In genomic region chr3:186772281-186772885, GRCh38 we compare ENCODE assay signal across 9 cellular contexts. TPM values are rescaled to one million over a fixed set of nuclear protein-coding genes. Genes with fewer than 3 reads are reported as not detected.
A peak's percentile ranks its signal among the peaks of the same experiment; 100 is the strongest.
DNase-seq lines count a peak whose midpoint lies in the region; ATAC-seq and TF ChIP-seq lines count a peak whose summit lies in the region.
"Had no signal": no experiment of that assay in that cellular context is flagged by ENCODE, and none has a peak within 500 bp of the region (broad histone marks: within the 10 kb centered on the region; RNA-seq: fewer than 3 reads in every experiment).

No MANE protein-coding gene starts in this region.

- peak overlapping the region; percentile 95 for H2AFZ ChIP-seq in ACC112 (ENCODE audit: low read length, unreplicated experiment)

- WGBS in right lobe of liver (ENCODE audit: insufficient coverage, low coverage, low lambda C conversion rate, missing lambda C conversion rate) = 15% methylated on average over 31 of the region's 35 CpGs
- 15 to 25% methylated on average over 35 of the region's 35 CpGs for WGBS in thyroid gland, 2 donors

- H3K4me3 ChIP-seq in ACC112 (ENCODE audit: low read depth, low read length) (peak overlapping the region; percentile 79), adipocyte (ENCODE audit: low read length) (peak overlapping the region; percentile 80), right lobe of liver (peak overlapping the region; percentile 27 to 56 (median 30)), thyroid gland (replicated peaks in 1 of 3) (peak overlapping the region in 2 of 3 donors; percentile 23 to 31)

- no peaks in the 10 kb centered on the region for H3K36me3 ChIP-seq in ACC112 (ENCODE audit: insufficient read depth, low read length)
- no peaks in the 10 kb centered on the region for H3K36me3 ChIP-seq in adipocyte (ENCODE audit: control insufficient read depth, insufficient read depth, low read length, severe bottlenecking)
- H3K36me3 ChIP-seq in right lobe of liver = no peaks in the 10 kb centered on the region
- H3K36me3 ChIP-seq in thyroid gland = no peaks in the 10 kb centered on the region

- CTCF ChIA-PET in HEK293T (lab: Yijun Ruan, JAX) = interaction anchor here (1.1 kb wide), 1 partner anchor 183 kb away, joined by 3 read pairs; no protein-coding TSS in a partner anchor

- H3K27ac ChIP-seq in ACC112 (ENCODE audit: low read depth, low read length) (no peak overlapping the region), right lobe of liver (peak overlapping the region; percentile 42 to 64 (median 44)), thyroid gland (no peak overlapping the region)

- intact Hi-C loops in right lobe of liver (cut with DNase I) = no loop called here
- intact Hi-C loops in thyroid gland (cut with DNase I) = no loop called here

- ATAC-seq in GM18861 (IDR thresholded peaks at IDR 0.05; ENCODE audit: unreplicated experiment) (peak; percentile 5), HG03097 (IDR thresholded peaks at IDR 0.05; ENCODE audit: low FRiP score, unreplicated experiment) (peak; percentile 26), right lobe of liver (peak; percentile 10 to 40 (median 29))

- POLR2A ChIA-PET in HEK293T (lab: Yijun Ruan, JAX) = interaction anchor here (2.0 kb wide), 1 partner anchor 11 kb away, joined by 20 read pairs; the partner anchor contains the start of gene EIF4A2

- TF ChIP-seq CTCF in right lobe of liver (IDR thresholded peaks at IDR 0.05) (no peak), thyroid gland (IDR thresholded peaks at IDR 0.05) (no peak)

- H3K9me3 ChIP-seq in adipocyte (ENCODE audit: control insufficient read depth, low read length) = no peaks in the 10 kb centered on the region
- no peaks in the 10 kb centered on the region for H3K9me3 ChIP-seq in right lobe of liver
- H3K9me3 ChIP-seq in thyroid gland = no peaks in the 10 kb centered on the region

- peaks cover 3% of the 10 kb centered on the region for H3K4me1 ChIP-seq in ACC112 (ENCODE audit: control insufficient read depth, insufficient read depth, low read length, unreplicated experiment)
- peaks cover 4% of the 10 kb centered on the region for H3K4me1 ChIP-seq in adipocyte (ENCODE audit: control insufficient read depth, insufficient read depth, low read length)
- peaks cover 0 to 5% (median 0%) of the 10 kb centered on the region in 4 donors for H3K4me1 ChIP-seq in right lobe of liver
- H3K4me1 ChIP-seq in thyroid gland = peaks cover 3 to 7% of the 10 kb centered on the region in 2 donors

- DNase-seq in adipocyte (ENCODE audit: low read depth) (no peak), right lobe of liver (no peak), thyroid gland (no peak), HEK293T (ENCODE audit: extremely low spot score) (no peak), hippocampal formation (lab: John Stamatoyannopoulos, UW) (no peak)

- peak overlapping the region; percentile 69 for H3K9ac ChIP-seq in adipocyte (ENCODE audit: low read length)

- H3K79me2 ChIP-seq in ACC112 (ENCODE audit: control insufficient read depth, insufficient read depth, low read length, unreplicated experiment) = no peaks in the 10 kb centered on the region

- H3K27me3 ChIP-seq in ACC112 (ENCODE audit: insufficient read depth, low read length) (no peaks in the 10 kb centered on the region), adipocyte (replicated peaks; ENCODE audit: control insufficient read depth, insufficient read depth, low read length) (no peaks in the 10 kb centered on the region), right lobe of liver (no peaks in the 10 kb centered on the region), thyroid gland (no peaks in the 10 kb centered on the region)

- TF ChIP-seq POLR2A in right lobe of liver (IDR thresholded peaks at IDR 0.05) (peak; percentile 20), thyroid gland (IDR thresholded peaks at IDR 0.05) (no peak)

TF ChIP-seq in HEK293T, 16 proteins besides CTCF, POLR2A, EP300 and RAD21:
- no peak for TF ChIP-seq FOXM1 (IDR thresholded peaks at IDR 0.05; ENCODE audit: borderline replicate concordance)
- TF ChIP-seq TARDBP (IDR thresholded peaks at IDR 0.05) = no peak
- no peak for TF ChIP-seq CTBP1 (IDR thresholded peaks at IDR 0.05; ENCODE audit: borderline replicate concordance)
- no peak for TF ChIP-seq ELF4 (IDR thresholded peaks at IDR 0.05)
TF ChIP-seq in HEK293T: peak in this region for 0.

RNA-seq across cellular contexts. Expression of gene EIF4A2, which starts 11.0 kb away (rescaled TPM):
- total RNA-seq in right lobe of liver (100 to 1,000 TPM in 5 of 6 experiments, 10 to 100 TPM in 1; 98.9 to 234 (median 131) TPM), thyroid gland (100 to 1,000 TPM; 356 to 655 (median 412) TPM)

RNA-seq across cellular contexts. Expression of gene RFC4, which starts 33.9 kb away (rescaled TPM):
- 10 to 100 TPM in 2 of 6 experiments, 1 to 10 TPM in 4; 4.6 to 17.4 (median 5.6) TPM for total RNA-seq in right lobe of liver
- total RNA-seq in thyroid gland = 10 to 100 TPM in 1 of 4 donors, 1 to 10 TPM in 3; 7.3 to 10.9 (median 7.8) TPM

RNA-seq across cellular contexts. Expression of gene KNG1, which starts 55.2 kb away (rescaled TPM):
- total RNA-seq in right lobe of liver = 1,000 to 10,000 TPM in 4 of 6 experiments, 100 to 1,000 TPM in 2; 432 to 1,537 (median 1,171) TPM
- total RNA-seq in thyroid gland = not detected
- total RNA-seq: dermis microvascular lymphatic vessel endothelial cell had no signal

Comparison
In these comparisons a context has a peak if more than half of its experiments do, and no peak if none do; other contexts are left out.
1. H3K27ac ChIP-seq: peak in right lobe of liver (3 of 3); none in ACC112 (single experiment) and thyroid gland (0 of 3).
2. H3K4me3 ChIP-seq: peak in every context shown above with its lines; median percentile 80 in adipocyte; 79 in ACC112; 30 in right lobe of liver; 27 in thyroid gland.
3. RNA of gene KNG1, which starts 55.2 kb away (total RNA-seq): 432 to 1,537 TPM in right lobe of liver; not detected in thyroid gland; every median in the first group is over 100 times any median in the second.
4. Peak in every context shown above with its lines, with median percentiles within 50 percentile points of each other: ATAC-seq.